In the genomic region with DNA sequence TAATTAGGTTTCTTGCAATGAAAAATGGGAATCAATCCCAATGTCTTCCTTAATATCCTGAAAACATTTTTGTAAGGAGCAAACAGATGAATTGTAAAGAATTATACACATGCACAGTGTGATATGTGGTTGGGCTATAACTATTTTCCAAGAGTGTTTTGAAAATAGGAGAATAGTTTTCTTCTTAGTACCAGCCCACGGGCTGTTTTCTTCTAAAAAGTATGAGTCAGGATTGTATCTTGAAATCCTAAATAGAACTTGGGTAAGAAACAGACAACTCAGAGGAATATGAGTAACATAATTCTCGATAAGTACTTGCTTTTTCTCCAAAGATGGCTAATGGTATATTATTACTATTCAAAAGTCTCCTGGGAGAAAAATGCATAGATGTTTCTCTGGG, we compare ENCODE assay signal across 17 cellular contexts.
"Had no signal": no experiment of that assay in that cellular context is flagged by ENCODE, and none has a peak within 500 bp of the region (broad histone marks: within the 10 kb centered on the region; RNA-seq: fewer than 3 reads in every experiment).

No MANE protein-coding gene starts in this region.

- ATAC-seq: foreskin keratinocyte; left cardiac atrium; lower lobe of right lung; natural killer cell treated with Interleukin-12 subunit alpha and Interleukin-12 subunit beta and Interleukin-15 and Interleukin-18, amount 100 ng/mL, for 72 hours; pancreas; right cardiac atrium had no signal

- H3K27ac ChIP-seq: epithelial cell of prostate, esophagus muscularis mucosa, foreskin keratinocyte, left ventricle myocardium inferior, lower lobe of right lung, neural progenitor cell, pancreas, thyroid gland had no signal

- H3K4me3 ChIP-seq: esophagus muscularis mucosa, left ventricle myocardium inferior, lower lobe of right lung, neural progenitor cell, pancreas, smooth muscle cell, thyroid gland had no signal

- DNase-seq: effector memory CD4-positive, alpha-beta T cell; foreskin keratinocyte; immature natural killer cell; kidney; left cardiac atrium; left ventricle myocardium inferior; lower lobe of right lung; pancreas; right cardiac atrium; stimulated activated CD4-positive, alpha-beta T cell treated with anti-CD3 and anti-CD28 coated beads, Interleukin-2, amount 100 ng/mL, for 48 hours; stimulated activated naive CD4-positive, alpha-beta T cell treated with Interleukin-2 at 50 U/mL for 16 hours; thyroid gland had no signal
